In the genomic region with DNA sequence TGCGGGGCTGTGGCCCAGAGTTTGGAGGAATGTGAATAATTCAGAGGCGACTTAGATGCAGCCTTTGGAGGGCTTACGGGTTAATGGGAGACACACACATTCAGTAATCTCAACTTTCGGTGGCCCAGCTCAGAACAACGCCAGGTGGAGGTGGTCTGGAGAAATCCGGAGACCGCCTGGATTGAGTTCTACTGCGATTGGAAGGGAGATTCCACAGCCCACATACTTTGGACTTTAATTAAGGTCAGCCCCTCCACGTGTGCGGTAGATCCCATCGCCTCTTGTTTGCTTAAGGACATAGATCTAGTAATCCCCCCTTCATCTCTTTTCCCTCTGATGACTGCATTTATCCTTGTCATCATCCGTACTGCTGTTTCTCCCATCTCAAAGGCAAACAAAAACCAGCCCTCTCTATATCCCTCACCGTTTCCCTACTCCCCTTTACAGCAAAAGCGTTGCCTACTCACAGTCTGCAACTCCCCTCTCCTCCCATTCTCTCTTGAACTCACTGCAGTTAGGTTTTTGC, we compare ENCODE assay signal across 8 cellular contexts. TPM values are rescaled to one million over a fixed set of nuclear protein-coding genes. Genes with fewer than 3 reads are reported as not detected.
DNase-seq lines count a peak whose midpoint lies in the region; ATAC-seq and TF ChIP-seq lines count a peak whose summit lies in the region.

No MANE protein-coding gene starts in this region.

- no peak for TF ChIP-seq CTCF in IMR-90 (conservative IDR thresholded peaks at IDR 0.05; ENCODE audit: low read depth, low read length)
- no peak for TF ChIP-seq CTCF in thoracic aorta (IDR thresholded peaks at IDR 0.05)

- POLR2A ChIA-PET in IMR-90 (lab: Charles Lee; ENCODE audit: unreplicated experiment), result interaction anchor here (0.6 kb wide), 2 partner anchors 59 to 333 kb away, joined by 3 to 7 read pairs; a partner anchor contains a TSS

- H3K27ac ChIP-seq in IMR-90 (ENCODE audit: insufficient read depth, low read length) (peak overlapping the region; percentile 45), layer of hippocampus (ENCODE audit: low read depth, low read length) (peak overlapping the region; percentile 80), thoracic aorta (peak overlapping the region; percentile 85 to 92)

- peak overlapping the region; percentile 70 for H3K4me3 ChIP-seq in GM08714 (ENCODE audit: low read length)
- H3K4me3 ChIP-seq in IMR-90 (ENCODE audit: insufficient read depth, low read depth, low read length), result peak overlapping the region; percentile 50
- peak overlapping the region; percentile 82 for H3K4me3 ChIP-seq in thoracic aorta

- H3K4me1 ChIP-seq in IMR-90 (ENCODE audit: control insufficient read depth, insufficient read depth, low read length) (peaks cover 4% of the 10 kb centered on the region), thoracic aorta (ENCODE audit: control insufficient read depth in 1 of 2, low read depth in 2 of 2) (peaks cover 20 to 35% of the 10 kb centered on the region in 2 donors)

- peak overlapping the region; percentile 67; the same call in 1 of the 2 replicates for H2AK5ac ChIP-seq in IMR-90 (ENCODE audit: low read depth, low read length)

- peaks cover 3% of the 10 kb centered on the region; the same call in 1 of the 2 replicates for H4K20me1 ChIP-seq in IMR-90 (ENCODE audit: insufficient read depth, low read length)

- H2BK20ac ChIP-seq in IMR-90 (ENCODE audit: low read depth, low read length), result no peak overlapping the region

- H3K23ac ChIP-seq in IMR-90 (ENCODE audit: low read depth, low read length), result peak overlapping the region; percentile 75

- peaks cover 26 to 48% of the 10 kb centered on the region in 2 experiments for H3K79me1 ChIP-seq in IMR-90 (ENCODE audit: low read depth in 1 of 2, low read length in 2 of 2)

- H2AK9ac ChIP-seq in IMR-90 (replicated peaks; ENCODE audit: low read depth, low read length, poor library complexity), result peak overlapping the region; percentile 80

- peak overlapping the region; percentile 78 for H4K91ac ChIP-seq in IMR-90 (ENCODE audit: insufficient read depth, low read depth, low read length)

- DNase-seq in IMR-90, result peak; percentile 25
- peak; percentile 19 for DNase-seq in amniotic epithelial cell (ENCODE audit: low read depth)
- no peak for DNase-seq in thoracic aorta (ENCODE audit: low spot score)
- DNase-seq in effector CD8-positive, alpha-beta T cell (lab: John Stamatoyannopoulos, UW), result no peak

- no peak for TF ChIP-seq RAD21 in IMR-90 (IDR thresholded peaks at IDR 0.05; ENCODE audit: low read length)

- WGBS in IMR-90 (ENCODE audit: extremely low coverage in 2 of 2, insufficient read length in 1 of 2), 2 experiments, result 0% methylated on average over 4 of the region's 14 CpGs; no CpG with 5 or more reads in 1 of the 2 experiments

- TF ChIP-seq POLR2A in IMR-90 (IDR thresholded peaks at IDR 0.05; ENCODE audit: low read depth, low read length), result no peak

- dilution Hi-C loops in IMR-90 (cut with HindIII; ENCODE audit: low sequenced_read_pairs, unreplicated experiment), result no loop called here

- H3K27me3 ChIP-seq in IMR-90 (ENCODE audit: control insufficient read depth, insufficient read depth, low read length) (no peaks in the 10 kb centered on the region), layer of hippocampus (ENCODE audit: control insufficient read depth, insufficient read depth, low read length) (no peaks in the 10 kb centered on the region), thoracic aorta (replicated peaks; ENCODE audit: insufficient read depth) (no peaks in the 10 kb centered on the region)

- peak overlapping the region; percentile 90 for H3K4me2 ChIP-seq in IMR-90 (ENCODE audit: low read depth, low read length)

- H3K4ac ChIP-seq in IMR-90 (ENCODE audit: low read depth, low read length), result peak overlapping the region; percentile 56

- intact Hi-C loops in IMR-90 (cut with micrococcal nuclease), result loop anchor here (1.0 to 5.0 kb wide), 2 partner anchors 58 to 180 kb away; a partner anchor contains a TSS

- peak overlapping the region; percentile 94 for H2AFZ ChIP-seq in IMR-90 (replicated peaks; ENCODE audit: low read length, poor library complexity)

- H3K9me3 ChIP-seq in IMR-90 (ENCODE audit: control insufficient read depth, insufficient read depth, low read length), result no peaks in the 10 kb centered on the region
- H3K9me3 ChIP-seq in thoracic aorta, result no peaks in the 10 kb centered on the region

- H2BK15ac ChIP-seq in IMR-90 (ENCODE audit: low read depth, low read length), result peak overlapping the region; percentile 16; the same call in 1 of the 3 replicates

- H4K8ac ChIP-seq in IMR-90 (ENCODE audit: low read depth in 2 of 2, low read length in 2 of 2), result peak overlapping the region; percentile 52 to 87; a peak in 3 of 4 replicates

- H3K14ac ChIP-seq in IMR-90 (replicated peaks; ENCODE audit: low read depth, low read length), result peak overlapping the region; percentile 90

- peak overlapping the region; percentile 58 for H4K5ac ChIP-seq in IMR-90 (ENCODE audit: low read depth, low read length)

- H3K9me1 ChIP-seq in IMR-90 (ENCODE audit: insufficient read depth, low read length), result peaks cover 8% of the 10 kb centered on the region; the same call in 1 of the 2 replicates

- in situ Hi-C loops in IMR-90 (cut with MboI; ENCODE audit: low sequenced_read_pairs), result no loop called here

- CTCF ChIA-PET in IMR-90 (lab: Yijun Ruan, JAX), result interaction anchor here (0.6 to 1.3 kb wide), 4 partner anchors 16 to 179 kb away, joined by 4 to 10 read pairs (median 4); no protein-coding TSS in a partner anchor

- H3K36me3 ChIP-seq in IMR-90 (ENCODE audit: control insufficient read depth, insufficient read depth, low read length) (peaks cover 11% of the 10 kb centered on the region), thoracic aorta (peaks cover 14% of the 10 kb centered on the region)

- BruUV-seq in IMR-90 (replicated peaks; lab: Mats Ljungman, UMichigan), result no TSS peak

- peak overlapping the region; percentile 82 for H3K9ac ChIP-seq in IMR-90 (ENCODE audit: low read depth, low read length)

- ATAC-seq in IMR-90 (ENCODE audit: low read depth) (peak; percentile 1; the same call in 1 of the 2 replicates), thoracic aorta (ENCODE audit: insufficient number of reproducible peaks, low FRiP score, low read depth) (no peak), GM19467 (IDR thresholded peaks at IDR 0.05; ENCODE audit: unreplicated experiment) (no peak), GM18909 (IDR thresholded peaks at IDR 0.05; ENCODE audit: poor library complexity, unreplicated experiment) (no peak)

- H2BK5ac ChIP-seq in IMR-90 (ENCODE audit: low read depth, low read length, poor library complexity, severe bottlenecking), result peak overlapping the region; percentile 72

- H2BK120ac ChIP-seq in IMR-90 (ENCODE audit: low read depth, low read length), result peak overlapping the region; percentile 51

- peak overlapping the region; percentile 3 for H3K18ac ChIP-seq in IMR-90 (ENCODE audit: low read depth, low read length)

- peak overlapping the region; percentile 45; the same call in 1 of the 2 replicates for H3K56ac ChIP-seq in IMR-90 (ENCODE audit: extremely low read depth, insufficient read depth, low read length)

TF ChIP-seq in IMR-90, 13 proteins besides CTCF, POLR2A, EP300 and RAD21:
- TF ChIP-seq FOS (IDR thresholded peaks at IDR 0.05; ENCODE audit: low read depth, low read length) (no peak), MXI1 (IDR thresholded peaks at IDR 0.05; ENCODE audit: borderline replicate concordance, low read depth, low read length) (peak; percentile 54; the same call in 1 of the 2 replicates), MAZ (IDR thresholded peaks at IDR 0.05; ENCODE audit: borderline replicate concordance, low read depth, low read length) (no peak)

RNA-seq across cellular contexts. Expression of a gene that starts 0.7 kb away (rescaled TPM):
- total RNA-seq in IMR-90 (2012; rRNA removed) (50.8 and 60.4 TPM in 2 replicates), thoracic aorta (10 to 100 TPM; 70.8 to 84.9 TPM)
- polyA plus RNA-seq in IMR-90 (2012; rRNA removed), result 50.4 and 56.8 TPM in 2 replicates
- polyA plus RNA-seq in IMR-90 (2012; cell fraction: cytosol; rRNA removed), result 31.5 and 48.4 TPM in 2 replicates
- 81.3 and 110 TPM in 2 replicates for polyA plus RNA-seq in IMR-90 (2012; cell fraction: nucleus; rRNA removed; ENCODE audit: low replicate concordance)

RNA-seq across cellular contexts. Expression of a gene that starts 32.6 kb away (rescaled TPM):
- total RNA-seq in IMR-90 (2012; rRNA removed) (not detected in 2 replicates), thoracic aorta (1 to 10 TPM; 1.1 to 2.3 TPM)
- 0.24 and 0.96 TPM in 2 replicates for polyA plus RNA-seq in IMR-90 (2012; rRNA removed)
- 0.15 TPM in 1 of 2 replicates, not detected in the other for polyA plus RNA-seq in IMR-90 (2012; cell fraction: cytosol; rRNA removed)
- polyA plus RNA-seq in IMR-90 (2012; cell fraction: nucleus; rRNA removed; ENCODE audit: low replicate concordance), result 1.7 and 2.9 TPM in 2 replicates

RNA-seq across cellular contexts. Expression of a gene that starts 32.7 kb away (rescaled TPM):
- 0.28 and 0.36 TPM in 2 replicates for total RNA-seq in IMR-90 (2012; rRNA removed)
- polyA plus RNA-seq in IMR-90 (2012; rRNA removed), result 3.9 and 4.3 TPM in 2 replicates
- polyA plus RNA-seq in IMR-90 (2012; cell fraction: cytosol; rRNA removed), result 0.64 and 1.4 TPM in 2 replicates
- polyA plus RNA-seq in IMR-90 (2012; cell fraction: nucleus; rRNA removed; ENCODE audit: low replicate concordance), result 73.8 and 94.1 TPM in 2 replicates
- total RNA-seq in thoracic aorta, result 10 to 100 TPM; 11.8 to 12.0 TPM

RNA-seq across cellular contexts. Expression of a gene that starts 58.9 kb away (rescaled TPM):
- 34.7 and 37.5 TPM in 2 replicates for total RNA-seq in IMR-90 (2012; rRNA removed)
- 199 and 218 TPM in 2 replicates for polyA plus RNA-seq in IMR-90 (2012; rRNA removed)
- polyA plus RNA-seq in IMR-90 (2012; cell fraction: cytosol; rRNA removed), result 217 and 260 TPM in 2 replicates
- 68.1 and 74.1 TPM in 2 replicates for polyA plus RNA-seq in IMR-90 (2012; cell fraction: nucleus; rRNA removed; ENCODE audit: low replicate concordance)
- 10 to 100 TPM in 1 of 2 donors, 1 to 10 TPM in 1; 3.7 to 10.9 TPM for total RNA-seq in thoracic aorta

Comparison
In these comparisons a context has a peak if more than half of its experiments do, and no peak if none do; other contexts are left out.
1. DNase-seq: peak in IMR-90 (single experiment) and amniotic epithelial cell (single experiment); none in thoracic aorta (single experiment) and effector CD8-positive, alpha-beta T cell (single experiment).
2. Peak in every context shown above with its lines, with median percentiles within 50 percentile points of each other: H3K4me3 ChIP-seq and H3K27ac ChIP-seq.